10 cellular contexts compared by ENCODE assay signal in genomic region chr6:149054559-149055194, GRCh38.
DNase-seq lines count a peak whose midpoint lies in the region; ATAC-seq and TF ChIP-seq lines count a peak whose summit lies in the region.
"Had no signal": no experiment of that assay in that cellular context is flagged by ENCODE, and none has a peak within 500 bp of the region (broad histone marks: within the 10 kb centered on the region; RNA-seq: fewer than 3 reads in every experiment).

No MANE protein-coding gene starts in this region.

- H3K23ac ChIP-seq in neuronal stem cell (ENCODE audit: low read depth, low read length, poor library complexity) = no peak overlapping the region

- POLR2A ChIA-PET in naive thymus-derived CD8-positive, alpha-beta T cell (lab: Charles Lee) = no interaction called here

- peaks cover 20% of the 10 kb centered on the region for H3K4me1 Mint-ChIP-seq in central memory CD8-positive, alpha-beta T cell
- peaks cover 4 to 33% (median 13%) of the 10 kb centered on the region in 4 donors for H3K4me1 Mint-ChIP-seq in naive thymus-derived CD8-positive, alpha-beta T cell

- H3K4me3 Mint-ChIP-seq in central memory CD8-positive, alpha-beta T cell = peak overlapping the region; percentile 25
- peak overlapping the region in 1 of 10 donors; percentile 20 for H3K4me3 Mint-ChIP-seq in naive thymus-derived CD8-positive, alpha-beta T cell

- no peak overlapping the region for H3K4ac ChIP-seq in neuronal stem cell (ENCODE audit: low read length)

- H3K27me3 Mint-ChIP-seq in central memory CD8-positive, alpha-beta T cell = no peaks in the 10 kb centered on the region
- no peaks in the 10 kb centered on the region for H3K27me3 Mint-ChIP-seq in naive thymus-derived CD8-positive, alpha-beta T cell

- no peaks in the 10 kb centered on the region for H3K79me1 ChIP-seq in neuronal stem cell (ENCODE audit: low read depth, low read length)

- H4K8ac ChIP-seq in neuronal stem cell (ENCODE audit: low read depth, low read length) = no peak overlapping the region

- no peak overlapping the region for H2BK120ac ChIP-seq in neuronal stem cell (ENCODE audit: low read depth, low read length)

- H4K20me1 ChIP-seq in DND-41 (ENCODE audit: insufficient read depth, low read length) = no peaks in the 10 kb centered on the region

- H3K9me3 ChIP-seq in DND-41 (ENCODE audit: insufficient read depth, low read length, severe bottlenecking) (no peaks in the 10 kb centered on the region), neuronal stem cell (replicated peaks in 1 of 2; ENCODE audit: control insufficient read depth in 2 of 2, insufficient read depth in 1 of 2, low read depth in 1 of 2, low read length in 2 of 2) (no peaks in the 10 kb centered on the region)

- no peak overlapping the region for H4K91ac ChIP-seq in neuronal stem cell (ENCODE audit: low read depth, low read length, poor library complexity)

- H3K36me3 ChIP-seq in DND-41 (ENCODE audit: insufficient read depth, low read length) = no peaks in the 10 kb centered on the region; the same call in 1 of the 2 replicates
- no peaks in the 10 kb centered on the region for H3K36me3 ChIP-seq in neuronal stem cell (replicated peaks in 1 of 2; ENCODE audit: control insufficient read depth in 2 of 2, insufficient read depth in 2 of 2, low read length in 2 of 2)

- H3K27ac ChIP-seq in DND-41 (ENCODE audit: low read length) (peak overlapping the region; percentile 48), neuronal stem cell (replicated peaks; ENCODE audit: low read length) (no peak overlapping the region)
- H3K27ac ChIP-seq: parathyroid adenoma had no signal

- H3K14ac ChIP-seq in neuronal stem cell (ENCODE audit: low read length) = no peak overlapping the region

- peak overlapping the region; percentile 68 for H3K27ac Mint-ChIP-seq in central memory CD8-positive, alpha-beta T cell (ENCODE audit: low read depth)
- H3K27ac Mint-ChIP-seq in naive thymus-derived CD8-positive, alpha-beta T cell = peak overlapping the region in 2 of 10 donors; percentile 4 to 83

- no peaks in the 10 kb centered on the region for H3K27me3 ChIP-seq in DND-41 (ENCODE audit: insufficient read depth, low read length, poor library complexity)
- H3K27me3 ChIP-seq in neuronal stem cell (ENCODE audit: control insufficient read depth in 3 of 3, insufficient read depth in 3 of 3, low read depth in 1 of 3, low read length in 3 of 3) = no peaks in the 10 kb centered on the region

- ATAC-seq in DND-41 (ENCODE audit: insufficient read depth, low read depth) = no peak
- peak; percentile 67 for ATAC-seq in GM19467 (IDR thresholded peaks at IDR 0.05; ENCODE audit: unreplicated experiment)
- ATAC-seq in HG03064 (IDR thresholded peaks at IDR 0.05; ENCODE audit: low read depth, unreplicated experiment) = peak; percentile 84
- ATAC-seq in central memory CD8-positive, alpha-beta T cell (replicated peaks; ENCODE audit: extremely low read depth, poor library complexity, severe bottlenecking) = no peak
- ATAC-seq in naive thymus-derived CD8-positive, alpha-beta T cell = no peak

- no peak for DNase-seq in DND-41
- no peak for DNase-seq in central memory CD8-positive, alpha-beta T cell (ENCODE audit: low spot score in 2 of 2)
- no peak for DNase-seq in naive thymus-derived CD8-positive, alpha-beta T cell
- DNase-seq in NK-92 (lab: John Stamatoyannopoulos, UW; ENCODE audit: unreplicated experiment) = no peak
- DNase-seq in neuronal stem cell (ENCODE audit: low spot score) = no peak
- DNase-seq in 8988T = no peak
- DNase-seq: NCI-H510A treated with DMSO at 0.1 percent for 48 hours had no signal

- H3K36me3 Mint-ChIP-seq in central memory CD8-positive, alpha-beta T cell (ENCODE audit: insufficient read depth) = peaks cover 5% of the 10 kb centered on the region
- H3K36me3 Mint-ChIP-seq in naive thymus-derived CD8-positive, alpha-beta T cell = no peaks in the 10 kb centered on the region

- no peak for TF ChIP-seq CTCF in DND-41 (IDR thresholded peaks at IDR 0.05; ENCODE audit: borderline replicate concordance, extremely low read depth, low read length, poor library complexity, severe bottlenecking)

- H3K4me3 ChIP-seq in DND-41 (ENCODE audit: low read depth in 1 of 2, low read length in 2 of 2) (no peak overlapping the region), neuronal stem cell (ENCODE audit: low read length in 2 of 2) (no peak overlapping the region)

- no peaks in the 10 kb centered on the region for H3K9me3 Mint-ChIP-seq in central memory CD8-positive, alpha-beta T cell
- H3K9me3 Mint-ChIP-seq in naive thymus-derived CD8-positive, alpha-beta T cell = no peaks in the 10 kb centered on the region

- H3K9ac ChIP-seq in DND-41 (ENCODE audit: low read depth, low read length) (no peak overlapping the region), neuronal stem cell (ENCODE audit: low read depth, low read length, poor library complexity) (no peak overlapping the region)
- H3K9ac ChIP-seq: parathyroid adenoma had no signal

- no peak overlapping the region for H2BK15ac ChIP-seq in neuronal stem cell (ENCODE audit: low read length)

- no peak overlapping the region for H2BK12ac ChIP-seq in neuronal stem cell (ENCODE audit: low read length)

- H2AFZ ChIP-seq in DND-41 (ENCODE audit: low read depth, low read length) = no peak overlapping the region
- no peak overlapping the region for H2AFZ ChIP-seq in neuronal stem cell (ENCODE audit: low read length)
- H2AFZ ChIP-seq: parathyroid adenoma had no signal

- no peak overlapping the region for H2AK5ac ChIP-seq in neuronal stem cell (ENCODE audit: low read depth, low read length)

- H3K4me1 ChIP-seq in DND-41 (ENCODE audit: insufficient read depth, low read length) = peaks cover 44% of the 10 kb centered on the region
- H3K4me1 ChIP-seq in neuronal stem cell (ENCODE audit: control insufficient read depth in 2 of 2, insufficient read depth in 1 of 2, low read depth in 1 of 2, low read length in 2 of 2) = peaks cover 5% of the 10 kb centered on the region in 2 donors
- H3K4me1 ChIP-seq: parathyroid adenoma had no signal

- WGBS in neuronal stem cell (ENCODE audit: extremely low coverage in 2 of 2, insufficient read length in 2 of 2, insufficient replicate concordance in 1 of 2), 2 donors = no CpG with 5 or more reads among the region's 8 CpGs

- H2BK5ac ChIP-seq in neuronal stem cell (ENCODE audit: low read length) = no peak overlapping the region

- H3K4me2 ChIP-seq in DND-41 (ENCODE audit: insufficient read depth, low read length) (no peak overlapping the region), neuronal stem cell (ENCODE audit: insufficient read depth, low read length, poor library complexity, severe bottlenecking) (no peak overlapping the region)

- H3K18ac ChIP-seq in neuronal stem cell (ENCODE audit: low read length) = no peak overlapping the region

- H3K79me2 ChIP-seq in DND-41 (ENCODE audit: insufficient read depth, low read length) = no peaks in the 10 kb centered on the region
- H3K79me2 ChIP-seq: parathyroid adenoma had no signal

Comparison
In these comparisons a context has a peak if more than half of its experiments do, and no peak if none do; other contexts are left out.
1. ATAC-seq: peak in GM19467 (single experiment) and HG03064 (single experiment); none in DND-41 (single experiment), central memory CD8-positive, alpha-beta T cell (single experiment) and naive thymus-derived CD8-positive, alpha-beta T cell (0 of 2).